Comparison of ENCODE assay signal across 8 cellular contexts in the genomic region with DNA sequence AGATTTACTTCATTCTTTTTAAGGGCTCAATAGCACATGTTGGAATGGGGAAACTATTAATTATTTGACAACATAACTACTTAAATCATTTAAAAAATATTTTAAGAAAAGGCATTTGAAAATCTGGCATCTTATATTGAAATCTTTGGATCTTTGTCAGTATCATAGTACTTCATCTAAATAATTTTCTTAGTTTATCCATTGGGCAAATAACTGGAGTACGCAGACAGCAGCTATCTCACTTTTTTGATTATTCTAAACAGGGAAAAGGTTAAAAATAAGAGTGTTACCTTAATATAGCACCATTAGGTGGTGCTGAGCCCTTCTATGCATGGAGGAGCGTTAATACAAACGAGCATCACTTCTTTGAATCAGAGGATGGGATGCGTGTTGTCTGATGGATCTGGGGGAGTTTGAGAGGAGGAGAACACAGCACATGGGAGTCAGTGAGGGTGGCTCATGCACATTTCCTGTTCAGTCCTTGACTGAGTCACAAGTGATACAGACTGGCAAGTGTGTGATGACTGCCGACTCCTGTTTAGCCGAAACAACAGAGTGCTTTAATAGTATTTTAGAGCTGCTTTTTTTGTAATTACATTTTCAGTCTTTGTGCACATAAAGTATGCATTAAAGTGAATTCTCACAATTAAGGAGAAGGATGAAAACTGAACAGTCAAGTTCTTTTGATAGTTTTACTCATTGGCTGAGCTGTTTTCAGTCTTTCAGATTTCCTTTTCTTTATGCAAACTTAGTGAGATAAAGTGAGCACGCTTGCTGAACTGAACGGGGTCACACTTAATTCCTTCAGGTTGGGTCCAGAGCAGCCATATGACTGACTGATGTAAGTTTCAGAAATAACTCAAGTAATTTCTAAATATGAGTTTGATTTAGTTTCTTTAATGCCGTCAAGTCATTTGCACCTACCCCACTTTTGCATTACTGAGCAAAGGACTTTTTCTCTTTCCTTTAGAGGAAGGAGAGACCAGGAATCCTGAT.
A peak's percentile ranks its signal among the peaks of the same experiment; 100 is the strongest.
DNase-seq lines count a peak whose midpoint lies in the region; ATAC-seq, FAIRE-seq and TF ChIP-seq lines count a peak whose summit lies in the region.

No MANE protein-coding gene starts in this region.

- POLR2A ChIA-PET in endothelial cell of umbilical vein (lab: Charles Lee), result no interaction called here

- H3K4me1 ChIP-seq in BLaER1 (peaks cover 9% of the 10 kb centered on the region), endothelial cell of umbilical vein (ENCODE audit: control insufficient read depth, extremely low read depth, insufficient read depth, low read length) (peaks cover 33% of the 10 kb centered on the region)

- H3K27ac ChIP-seq in BLaER1 (no peak overlapping the region), endothelial cell of umbilical vein (ENCODE audit: insufficient read depth, low read depth, low read length) (peak overlapping the region; percentile 34)

- no peak for TF ChIP-seq CTCF in endothelial cell of umbilical vein (IDR thresholded peaks at IDR 0.05; ENCODE audit: extremely low read depth in 1 of 2, insufficient read depth in 1 of 2, low read depth in 1 of 2, low read length in 2 of 2)

- TF ChIP-seq POLR2A in endothelial cell of umbilical vein (IDR thresholded peaks at IDR 0.05; ENCODE audit: low read depth, low read length), result no peak

- dilution Hi-C loops in endothelial cell of umbilical vein (cut with MboI; ENCODE audit: extremely low pct_ligation_motif_present, low sequenced_read_pairs), result no loop called here

- peak; percentile 48 to 56 for DNase-seq in activated CD4-positive, alpha-beta T cell treated with anti-CD3 and anti-CD28 coated beads, Interleukin-2, amount 50 U/mL, for 4 hours
- DNase-seq in endothelial cell of umbilical vein (ENCODE audit: low read depth, low spot score) (peak; percentile 80), putamen (ENCODE audit: low spot score) (peak; percentile 74), cerebellar nuclear complex (lab: John Stamatoyannopoulos, UW) (no peak), DMS 273 treated with DMSO at 0.1 percent for 48 hours (lab: John Stamatoyannopoulos, UW) (no peak)

- H2AFZ ChIP-seq in endothelial cell of umbilical vein (ENCODE audit: low read depth, low read length), result no peak overlapping the region

- peaks cover 57% of the 10 kb centered on the region for H4K20me1 ChIP-seq in BLaER1
- no peaks in the 10 kb centered on the region for H4K20me1 ChIP-seq in endothelial cell of umbilical vein (replicated peaks; ENCODE audit: control insufficient read depth, extremely low read depth, insufficient read depth, low read length)

- no peaks in the 10 kb centered on the region for H3K9me1 ChIP-seq in endothelial cell of umbilical vein (replicated peaks; ENCODE audit: control insufficient read depth, extremely low read depth, insufficient read depth, low read length)

- CTCF ChIA-PET in endothelial cell of umbilical vein (lab: Charles Lee), result interaction anchor here (0.5 to 1.7 kb wide), 10 partner anchors 8 to 130 kb away, joined by 3 to 12 read pairs (median 3); partner anchors contain the start of gene DIP2B

- H3K4me1 Mint-ChIP-seq in IgD-negative memory B cell, result peaks cover 25 to 45% (median 39%) of the 10 kb centered on the region in 3 donors

- H3K4me3 ChIP-seq in BLaER1 (no peak overlapping the region), endothelial cell of umbilical vein (replicated peaks in 1 of 3; ENCODE audit: insufficient read depth in 1 of 3, low read depth in 1 of 3, low read length in 3 of 3) (peak overlapping the region in 1 of 3 experiments; percentile 13)

- no peak overlapping the region for H3K9ac ChIP-seq in BLaER1
- peak overlapping the region; percentile 11 for H3K9ac ChIP-seq in endothelial cell of umbilical vein (replicated peaks; ENCODE audit: extremely low read depth, insufficient read depth, low read length)

- peak overlapping the region in 3 of 4 donors; percentile 47 to 77 (median 77) for H3K4me3 Mint-ChIP-seq in IgD-negative memory B cell

- H3K9me3 ChIP-seq in BLaER1, result peaks cover 3% of the 10 kb centered on the region; the same call in 1 of the 2 replicates
- H3K9me3 ChIP-seq in endothelial cell of umbilical vein (replicated peaks; ENCODE audit: control insufficient read depth, insufficient read depth, low read length), result no peaks in the 10 kb centered on the region

- FAIRE-seq in endothelial cell of umbilical vein (lab: Jason Lieb, UNC), result peak; percentile 90

- no TSS peak for BruUV-seq in endothelial cell of umbilical vein (replicated peaks; lab: Mats Ljungman, UMichigan)

- H3K9me3 Mint-ChIP-seq in IgD-negative memory B cell, result no peaks in the 10 kb centered on the region

- intact Hi-C loops in endothelial cell of umbilical vein (cut with micrococcal nuclease), result loop anchor here (1.0 to 5.0 kb wide), 3 partner anchors 31 to 90 kb away; no protein-coding TSS in a partner anchor

- ATAC-seq in GM21367 (IDR thresholded peaks at IDR 0.05; ENCODE audit: unreplicated experiment), result peak; percentile 81

- peak overlapping the region; percentile 4; the same call in 1 of the 2 replicates for H3K4me2 ChIP-seq in BLaER1
- H3K4me2 ChIP-seq in endothelial cell of umbilical vein (ENCODE audit: insufficient read depth, low read length), result peak overlapping the region; percentile 75

- H3K27me3 ChIP-seq in BLaER1 (no peaks in the 10 kb centered on the region), endothelial cell of umbilical vein (ENCODE audit: control insufficient read depth in 2 of 2, insufficient read depth in 2 of 2, low read length in 2 of 2) (no peaks in the 10 kb centered on the region)

- H3K36me3 ChIP-seq in BLaER1, result peaks cover 12% of the 10 kb centered on the region; the same call in 1 of the 2 replicates
- no peaks in the 10 kb centered on the region for H3K36me3 ChIP-seq in endothelial cell of umbilical vein (ENCODE audit: control insufficient read depth in 2 of 2, extremely low read depth in 1 of 2, insufficient read depth in 2 of 2, low read length in 2 of 2)

- peaks cover 3% of the 10 kb centered on the region for H3K36me3 Mint-ChIP-seq in IgD-negative memory B cell

- peaks cover 7% of the 10 kb centered on the region for H3K79me2 ChIP-seq in endothelial cell of umbilical vein (ENCODE audit: control insufficient read depth, insufficient read depth, low read length)

- H3K27ac Mint-ChIP-seq in IgD-negative memory B cell, result peak overlapping the region in 2 of 3 donors; percentile 6 to 12

- no peaks in the 10 kb centered on the region for H3K27me3 Mint-ChIP-seq in IgD-negative memory B cell

TF ChIP-seq in endothelial cell of umbilical vein, 7 proteins besides CTCF, POLR2A, EP300 and RAD21:
- TF ChIP-seq MAX (IDR thresholded peaks at IDR 0.05; ENCODE audit: insufficient read depth, insufficient read length) (peak; percentile 43), EZH2 (IDR thresholded peaks at IDR 0.05; ENCODE audit: borderline replicate concordance, low read depth, low read length, severe bottlenecking) (no peak), MYC (IDR thresholded peaks at IDR 0.05; ENCODE audit: low read depth, low read length) (peak; percentile 88), POLR2AphosphoS5 (IDR thresholded peaks at IDR 0.05; ENCODE audit: insufficient read depth, low read depth, low read length) (peak; percentile 39), FOS (IDR thresholded peaks at IDR 0.05; ENCODE audit: borderline replicate concordance, insufficient read depth, low read length) (peak; percentile 87), GATA2 (IDR thresholded peaks at IDR 0.05; ENCODE audit: insufficient read depth, insufficient read length, low read depth, low read length) (no peak), JUN (IDR thresholded peaks at IDR 0.05; ENCODE audit: borderline replicate concordance, insufficient read depth, insufficient read length, low read depth) (peak; percentile 66)

Comparison
In these comparisons a context has a peak if more than half of its experiments do, and no peak if none do; other contexts are left out.
1. DNase-seq: peak in activated CD4-positive, alpha-beta T cell treated with anti-CD3 and anti-CD28 coated beads, Interleukin-2, amount 50 U/mL, for 4 hours (2 of 2), endothelial cell of umbilical vein (single experiment) and putamen (single experiment); none in cerebellar nuclear complex (0 of 2) and DMS 273 treated with DMSO at 0.1 percent for 48 hours (single experiment).